4 cellular contexts compared by ENCODE assay signal in genomic region chr12:132692030-132692429, GRCh38. TPM values are rescaled to one million over a fixed set of nuclear protein-coding genes. Genes with fewer than 3 reads are reported as not detected.
A peak's percentile ranks its signal among the peaks of the same experiment; 100 is the strongest.
DNase-seq lines count a peak whose midpoint lies in the region; ATAC-seq, FAIRE-seq and TF ChIP-seq lines count a peak whose summit lies in the region.
"Not testable (repeated sequence)": the region's sequence is repeated elsewhere in the genome, so short reads cannot be mapped to it uniquely, and the experiment has no call there.

No MANE protein-coding gene starts in this region.

- H3K9ac ChIP-seq in K562 (ENCODE audit: insufficient read depth in 1 of 2, low read depth in 2 of 2, low read length in 2 of 2); H1 (replicated peaks in 1 of 4; ENCODE audit: extremely low read depth in 1 of 4, low read depth in 3 of 4, low read length in 3 of 4): not testable (repeated sequence)

- H3K79me2 ChIP-seq in K562 (ENCODE audit: control insufficient read depth, insufficient read depth, low read length): peaks cover 23% of the 10 kb centered on the region
- H3K79me2 ChIP-seq in H1 (ENCODE audit: control insufficient read depth in 1 of 2, insufficient read depth in 2 of 2, low read length in 2 of 2): not testable (repeated sequence)

- H3K9me1 ChIP-seq in K562 (ENCODE audit: control insufficient read depth, insufficient read depth, low read length): not testable (repeated sequence)

- not testable (repeated sequence) for H4K20me1 ChIP-seq in K562 (replicated peaks; ENCODE audit: control insufficient read depth, insufficient read depth, low read length)
- peaks cover 2 to 10% of the 10 kb centered on the region in 2 experiments for H4K20me1 ChIP-seq in H1 (replicated peaks in 1 of 2; ENCODE audit: control insufficient read depth in 1 of 2, insufficient read depth in 2 of 2, low read length in 2 of 2)

- CTCF ChIA-PET in activated CD8-positive, alpha-beta T cell treated with anti-CD3 and anti-CD28 coated beads, Interleukin-2, amount 10 ng/mL, durations not matched to agents 7 days and 5 days (lab: Charles Lee); K562 (lab: Yijun Ruan, JAX; ENCODE audit: low intra/inter-chr PET ratio): not testable (repeated sequence)
- CTCF ChIA-PET in H1 (lab: Charles Lee; ENCODE audit: partially characterized antibody): interaction anchor here (1.4 kb wide), 2 partner anchors 9 to 53 kb away, joined by 3 to 4 read pairs; no protein-coding TSS in a partner anchor

- TF ChIP-seq POLR2A in K562 (conservative IDR thresholded peaks at IDR 0.05); H1 (IDR thresholded peaks at IDR 0.05; ENCODE audit: control extremely low read depth in 1 of 2, low read depth in 2 of 2, low read length in 2 of 2): not testable (repeated sequence)

- H4K91ac ChIP-seq in H1 (replicated peaks; ENCODE audit: insufficient read length, low read length): not testable (repeated sequence)

- peak overlapping the region; percentile 14 for H3K27ac Mint-ChIP-seq in activated CD8-positive, alpha-beta T cell treated with anti-CD3 and anti-CD28 coated beads, Interleukin-2, amount 10 ng/mL, durations not matched to agents 7 days and 5 days

- DNase-seq in activated CD8-positive, alpha-beta T cell treated with anti-CD3 and anti-CD28 coated beads, Interleukin-2, amount 10 ng/mL, durations not matched to agents 7 days and 5 days; K562 (ENCODE audit: extremely low read depth in 1 of 4, low spot score in 3 of 4); H1 (ENCODE audit: low read depth in 1 of 2, low spot score in 2 of 2); cardiac muscle cell (ENCODE audit: low read depth in 1 of 2, low spot score in 1 of 2): not testable (repeated sequence)

- H2BK12ac ChIP-seq in H1 (ENCODE audit: low read depth, low read length): not testable (repeated sequence)

- TF ChIP-seq RAD21 in K562 (CRISPR knock-in tag; conservative IDR thresholded peaks at IDR 0.05 in 1 of 2, IDR thresholded peaks at IDR 0.05 in 1 of 2); H1 (IDR thresholded peaks at IDR 0.05 in 1 of 2, conservative IDR thresholded peaks at IDR 0.05 in 1 of 2; ENCODE audit: low read depth in 2 of 2, low read length in 2 of 2): not testable (repeated sequence)

- H3K56ac ChIP-seq in H1 (replicated peaks; ENCODE audit: insufficient read length, low read depth, low read length): not testable (repeated sequence)

- not testable (repeated sequence) for H3K27me3 ChIP-seq in K562 (ENCODE audit: control insufficient read depth in 2 of 2, insufficient read depth in 2 of 2, low read length in 2 of 2); H1 (replicated peaks in 1 of 4; ENCODE audit: control insufficient read depth in 3 of 4, extremely low read depth in 1 of 4, insufficient read depth in 3 of 4, low read length in 3 of 4); cardiac muscle cell

- H3K4me1 Mint-ChIP-seq in activated CD8-positive, alpha-beta T cell treated with anti-CD3 and anti-CD28 coated beads, Interleukin-2, amount 10 ng/mL, durations not matched to agents 7 days and 5 days (ENCODE audit: low read depth): not testable (repeated sequence)

- not testable (repeated sequence) for H3K18ac ChIP-seq in H1 (ENCODE audit: extremely low read depth, low read length)

- POLR2A ChIA-PET in activated CD8-positive, alpha-beta T cell treated with anti-CD3 and anti-CD28 coated beads, Interleukin-2, amount 10 ng/mL, durations not matched to agents 7 days and 5 days (lab: Charles Lee): interaction anchor here (1.1 to 1.3 kb wide), 2 partner anchors 12 to 18 kb away, joined by 3 to 5 read pairs; partner anchors contain the start of gene PGAM5
- POLR2A ChIA-PET in K562 (lab: Yijun Ruan, JAX) (interaction anchor here (0.8 to 1.3 kb wide), 2 partner anchors 8 to 13 kb away, joined by 3 read pairs; no protein-coding TSS in a partner anchor), H1 (lab: Charles Lee; ENCODE audit: partially characterized antibody) (interaction anchor here (0.7 to 3.4 kb wide), 8 partner anchors 11 to 84 kb away, joined by 3 to 24 read pairs (median 3); partner anchors contain the start of gene PGAM5)

- 97% methylated on average over 2 of the region's 3 CpGs for WGBS in K562 (ENCODE audit: insufficient coverage, low coverage, missing lambda C conversion rate)
- WGBS in H1 (ENCODE audit: extremely low coverage in 1 of 2, insufficient coverage in 1 of 2, insufficient read length in 1 of 2, insufficient replicate concordance in 2 of 2, low coverage in 1 of 2, low lambda C conversion rate in 2 of 2, missing lambda C conversion rate in 1 of 2), 2 experiments: 87% methylated on average over 2 of the region's 3 CpGs; no CpG with 5 or more reads in 1 of the 2 experiments

- H3K27ac ChIP-seq in K562 (ENCODE audit: extremely low read depth, low read depth, low read length); H1 (ENCODE audit: low read depth, low read length): not testable (repeated sequence)
- H3K27ac ChIP-seq in cardiac muscle cell: peak overlapping the region; percentile 34

- in situ Hi-C loops in K562 (cut with MboI): not testable (repeated sequence)

- not testable (repeated sequence) for H3K9me3 ChIP-seq in K562 (replicated peaks; ENCODE audit: control insufficient read depth, insufficient read depth, low read depth, low read length); H1 (ENCODE audit: insufficient read depth in 2 of 2, low read depth in 1 of 2, low read length in 1 of 2); cardiac muscle cell (ENCODE audit: low read depth)

- not testable (repeated sequence) for H3K14ac ChIP-seq in H1 (ENCODE audit: insufficient read length)

- not testable (repeated sequence) for H2BK120ac ChIP-seq in H1 (replicated peaks; ENCODE audit: low read depth, low read length)

- H2BK20ac ChIP-seq in H1 (ENCODE audit: low read length): not testable (repeated sequence)

- H3K27me3 Mint-ChIP-seq in activated CD8-positive, alpha-beta T cell treated with anti-CD3 and anti-CD28 coated beads, Interleukin-2, amount 10 ng/mL, durations not matched to agents 7 days and 5 days (ENCODE audit: low read depth): not testable (repeated sequence)

- peaks cover 27% of the 10 kb centered on the region for H3K36me3 Mint-ChIP-seq in activated CD8-positive, alpha-beta T cell treated with anti-CD3 and anti-CD28 coated beads, Interleukin-2, amount 10 ng/mL, durations not matched to agents 7 days and 5 days (ENCODE audit: low read depth)

- H3K36me3 ChIP-seq in K562 (ENCODE audit: control insufficient read depth, insufficient read depth, low read length): peaks cover 47% of the 10 kb centered on the region
- H3K36me3 ChIP-seq in H1 (ENCODE audit: control insufficient read depth in 2 of 4, insufficient read depth in 4 of 4, low read length in 3 of 4): peaks cover 2 to 17% (median 10%) of the 10 kb centered on the region in 4 experiments; a peak in 5 of 8 replicates
- H3K36me3 ChIP-seq in cardiac muscle cell: not testable (repeated sequence)

- H2AFZ ChIP-seq in K562 (ENCODE audit: low read depth, low read length); H1 (ENCODE audit: low read length): not testable (repeated sequence)

- not testable (repeated sequence) for H2AK5ac ChIP-seq in H1 (ENCODE audit: low read depth, low read length)

- ATAC-seq in activated CD8-positive, alpha-beta T cell treated with anti-CD3 and anti-CD28 coated beads, Interleukin-2, amount 10 ng/mL, durations not matched to agents 7 days and 5 days; K562: not testable (repeated sequence)

- H4K8ac ChIP-seq in H1 (ENCODE audit: extremely low read depth, insufficient read depth, low read length): not testable (repeated sequence)

- H3K23me2 ChIP-seq in H1 (ENCODE audit: low read depth, low read length): not testable (repeated sequence)

- H4K5ac ChIP-seq in H1 (ENCODE audit: insufficient read length, low read depth, low read length): not testable (repeated sequence)

- H3K79me1 ChIP-seq in H1 (ENCODE audit: low read depth, low read length): not testable (repeated sequence)

- TF ChIP-seq EP300 in K562 (IDR thresholded peaks at IDR 0.05; ENCODE audit: low read length); H1 (IDR thresholded peaks at IDR 0.05; ENCODE audit: borderline replicate concordance in 1 of 2, low read depth in 2 of 2, low read length in 2 of 2): not testable (repeated sequence)

- not testable (repeated sequence) for H3K4me3 ChIP-seq in K562; H1 (ENCODE audit: extremely low read depth in 1 of 4, insufficient read depth in 2 of 4, low read depth in 3 of 4, low read length in 4 of 4); cardiac muscle cell

- H3K9me3 Mint-ChIP-seq in activated CD8-positive, alpha-beta T cell treated with anti-CD3 and anti-CD28 coated beads, Interleukin-2, amount 10 ng/mL, durations not matched to agents 7 days and 5 days (ENCODE audit: insufficient read depth): not testable (repeated sequence)

- peaks cover 7 to 15% of the 10 kb centered on the region in 2 experiments; a peak in 3 of 5 replicates for H3K4me1 ChIP-seq in K562 (replicated peaks in 1 of 2; ENCODE audit: control insufficient read depth in 2 of 2, insufficient read depth in 2 of 2, low read length in 2 of 2)
- H3K4me1 ChIP-seq in H1 (replicated peaks in 1 of 4; ENCODE audit: control insufficient read depth in 3 of 4, insufficient read depth in 4 of 4, low read length in 3 of 4); cardiac muscle cell (ENCODE audit: low read depth): not testable (repeated sequence)

- H3K4me2 ChIP-seq in K562 (ENCODE audit: insufficient read depth, low read length); H1 (ENCODE audit: insufficient read depth in 1 of 2, low read depth in 2 of 2, low read length in 2 of 2): not testable (repeated sequence)

- not testable (repeated sequence) for H3K23ac ChIP-seq in H1 (ENCODE audit: insufficient read length)

- not testable (repeated sequence) for H2BK5ac ChIP-seq in H1 (ENCODE audit: low read depth, low read length)

- H3K4ac ChIP-seq in H1 (replicated peaks; ENCODE audit: insufficient read length, low read depth, low read length): not testable (repeated sequence)

- not testable (repeated sequence) for H3K4me3 Mint-ChIP-seq in activated CD8-positive, alpha-beta T cell treated with anti-CD3 and anti-CD28 coated beads, Interleukin-2, amount 10 ng/mL, durations not matched to agents 7 days and 5 days

- not testable (repeated sequence) for H2BK15ac ChIP-seq in H1 (ENCODE audit: low read length)

- not testable (repeated sequence) for FAIRE-seq in K562 (lab: Jason Lieb, UNC); H1 (lab: Jason Lieb, UNC)

- intact Hi-C loops in K562 (cut with micrococcal nuclease): not testable (repeated sequence)

- not testable (repeated sequence) for TF ChIP-seq CTCF in K562 (IDR thresholded peaks at IDR 0.05 in 2 of 3, conservative IDR thresholded peaks at IDR 0.05 in 1 of 3; ENCODE audit: insufficient read depth in 2 of 3, low read depth in 1 of 3, low read length in 3 of 3); H1 (IDR thresholded peaks at IDR 0.05; ENCODE audit: control extremely low read depth in 1 of 3, insufficient read depth in 1 of 3, low read depth in 1 of 3, low read length in 3 of 3); cardiac muscle cell (IDR thresholded peaks at IDR 0.05; ENCODE audit: low read depth, low read length)

- not testable (repeated sequence) for BruUV-seq in K562 (replicated peaks; lab: Mats Ljungman, UMichigan)

RNA-seq across cellular contexts. Expression of gene PXMP2, which starts 4.6 kb away (rescaled TPM):
- 10 to 100 TPM; 38.0 to 40.6 TPM for total RNA-seq in activated CD8-positive, alpha-beta T cell treated with anti-CD3 and anti-CD28 coated beads, Interleukin-2, amount 10 ng/mL, durations not matched to agents 7 days and 5 days
- 19.3 and 34.7 TPM in 2 replicates for total RNA-seq in K562 (2011; cell fraction: chromatin; rRNA removed; ENCODE audit: low replicate concordance)
- total RNA-seq in K562 (2011; cell fraction: nucleolus; rRNA removed): 30.4 and 31.9 TPM in 2 replicates
- total RNA-seq in K562 (2011; cell fraction: nucleoplasm; rRNA removed): 32.8 and 57.0 TPM in 2 replicates
- 66.1 and 70.9 TPM in 2 replicates for total RNA-seq in K562 (2014; rRNA removed)
- 34.8 and 37.8 TPM in 2 replicates for total RNA-seq in K562 (2014; rRNA removed; fragmentation: Illumina TruSeq; extraction: Trizol)
- 39.8 and 41.0 TPM in 2 replicates for total RNA-seq in K562 (2015; rRNA removed; fragmentation: Illumina TruSeq; extraction: Trizol)
- total RNA-seq in K562 (2021): 46.1 and 49.6 TPM in 2 replicates
- 37.7 and 44.7 TPM in 2 replicates for polyA plus RNA-seq in K562 (2011; rRNA removed)
- polyA plus RNA-seq in K562 (2011; cell fraction: cytosol; rRNA removed): 48.9 and 69.8 TPM in 2 replicates
- 30.7 and 38.7 TPM in 2 replicates for polyA plus RNA-seq in K562 (2011; cell fraction: nucleus; rRNA removed)
- polyA plus RNA-seq in K562 (2012): 43.7 and 55.0 TPM in 2 replicates
- 43.1 and 52.3 TPM in 2 replicates for polyA plus RNA-seq in K562 (2014; fragmentation: Illumina TruSeq; extraction: Trizol)
- 1 to 10 TPM; 3.0 to 6.8 TPM for polyA plus RNA-seq in K562 (2014; fragmentation: Nextera tagmentation; extraction: Ambion mirVana)
- 64.0 and 66.0 TPM in 2 replicates for polyA plus RNA-seq in K562 (2014; rRNA removed)
- polyA minus RNA-seq in K562 (2011; rRNA and poly(A)+ RNA removed): 14.0 and 19.0 TPM in 2 replicates
- 12.7 and 15.9 TPM in 2 replicates for polyA minus RNA-seq in K562 (2011; cell fraction: cytosol; rRNA and poly(A)+ RNA removed)
- polyA minus RNA-seq in K562 (2011; cell fraction: nucleus; rRNA and poly(A)+ RNA removed): 7.6 and 10.8 TPM in 2 replicates
- 15.1 and 17.5 TPM in 2 replicates for total RNA-seq in H1 (2021; fragmentation: NEBNext Ultra II Directional; extraction: Animal tissue kit (Norgen Biotek cat#: 25700))
- polyA plus RNA-seq in H1 (2011; rRNA removed): 13.8 and 19.5 TPM in 2 replicates
- 19.4 TPM for polyA plus RNA-seq in H1 (2011; cell fraction: cytosol; rRNA removed)
- 13.6 TPM for polyA plus RNA-seq in H1 (2011; cell fraction: nucleus; rRNA removed)
- polyA plus RNA-seq in H1 (2012, experiment 1 of 2): 13.2 to 18.6 TPM (median 17.0 TPM) in 4 replicates
- 22.3 TPM for polyA plus RNA-seq in H1 (2012, experiment 2 of 2)
- 16.5 TPM for polyA plus RNA-seq in H1 (2013, experiment 1 of 2)
- 16.9 TPM for polyA plus RNA-seq in H1 (2013, experiment 2 of 2)
- 5.6 and 11.0 TPM in 2 replicates for polyA minus RNA-seq in H1 (2011; rRNA and poly(A)+ RNA removed)
- 5.2 TPM for polyA minus RNA-seq in H1 (2011; cell fraction: cytosol; rRNA and poly(A)+ RNA removed)
- polyA minus RNA-seq in H1 (2011; cell fraction: nucleus; rRNA and poly(A)+ RNA removed): 6.8 TPM
- 41.6 and 87.8 TPM in 2 replicates for total RNA-seq in cardiac muscle cell
- 70.1 and 111 TPM in 2 replicates for polyA plus RNA-seq in cardiac muscle cell

RNA-seq across cellular contexts. Expression of gene POLE, which starts 4.9 kb away (rescaled TPM):
- 100 to 1,000 TPM; 200 to 202 TPM for total RNA-seq in activated CD8-positive, alpha-beta T cell treated with anti-CD3 and anti-CD28 coated beads, Interleukin-2, amount 10 ng/mL, durations not matched to agents 7 days and 5 days
- 895 and 1,680 TPM in 2 replicates for total RNA-seq in K562 (2011; cell fraction: chromatin; rRNA removed; ENCODE audit: low replicate concordance)
- 685 and 695 TPM in 2 replicates for total RNA-seq in K562 (2011; cell fraction: nucleolus; rRNA removed)
- 707 and 745 TPM in 2 replicates for total RNA-seq in K562 (2011; cell fraction: nucleoplasm; rRNA removed)
- total RNA-seq in K562 (2014; rRNA removed) (83.6 and 86.3 TPM in 2 replicates), K562 (2014; rRNA removed; fragmentation: Illumina TruSeq; extraction: Trizol) (36.3 and 39.1 TPM in 2 replicates), K562 (2015; rRNA removed; fragmentation: Illumina TruSeq; extraction: Trizol) (42.2 and 42.3 TPM in 2 replicates), K562 (2021) (130 and 154 TPM in 2 replicates), cardiac muscle cell (20.1 and 46.1 TPM in 2 replicates)
- polyA plus RNA-seq in K562 (2011; rRNA removed) (49.6 and 81.7 TPM in 2 replicates), K562 (2014; fragmentation: Illumina TruSeq; extraction: Trizol) (64.2 and 65.6 TPM in 2 replicates), K562 (2014; fragmentation: Nextera tagmentation; extraction: Ambion mirVana) (1 to 10 TPM; 2.4 to 2.5 TPM), K562 (2014; rRNA removed) (90.6 and 126 TPM in 2 replicates), H1 (2011; rRNA removed) (59.7 and 93.1 TPM in 2 replicates), cardiac muscle cell (13.3 and 19.3 TPM in 2 replicates)
- 34.1 and 49.5 TPM in 2 replicates for polyA plus RNA-seq in K562 (2011; cell fraction: cytosol; rRNA removed)
- 471 and 640 TPM in 2 replicates for polyA plus RNA-seq in K562 (2011; cell fraction: nucleus; rRNA removed)
- polyA plus RNA-seq in K562 (2012): 78.0 and 105 TPM in 2 replicates
- 94.9 and 115 TPM in 2 replicates for polyA minus RNA-seq in K562 (2011; rRNA and poly(A)+ RNA removed)
- polyA minus RNA-seq in K562 (2011; cell fraction: cytosol; rRNA and poly(A)+ RNA removed): 123 and 159 TPM in 2 replicates
- 317 and 354 TPM in 2 replicates for polyA minus RNA-seq in K562 (2011; cell fraction: nucleus; rRNA and poly(A)+ RNA removed)
- 111 and 115 TPM in 2 replicates for total RNA-seq in H1 (2021; fragmentation: NEBNext Ultra II Directional; extraction: Animal tissue kit (Norgen Biotek cat#: 25700))
- 59.2 TPM for polyA plus RNA-seq in H1 (2011; cell fraction: cytosol; rRNA removed)
- polyA plus RNA-seq in H1 (2011; cell fraction: nucleus; rRNA removed): 567 TPM
- polyA plus RNA-seq in H1 (2012, experiment 1 of 2): 107 to 133 TPM (median 124 TPM) in 4 replicates
- polyA plus RNA-seq in H1 (2012, experiment 2 of 2): 41.3 TPM
- 59.4 TPM for polyA plus RNA-seq in H1 (2013, experiment 1 of 2)
- 46.8 TPM for polyA plus RNA-seq in H1 (2013, experiment 2 of 2)
- polyA minus RNA-seq in H1 (2011; rRNA and poly(A)+ RNA removed): 173 and 242 TPM in 2 replicates
- 96.7 TPM for polyA minus RNA-seq in H1 (2011; cell fraction: cytosol; rRNA and poly(A)+ RNA removed)
- polyA minus RNA-seq in H1 (2011; cell fraction: nucleus; rRNA and poly(A)+ RNA removed): 282 TPM

RNA-seq across cellular contexts. Expression of gene PGAM5, which starts 18.6 kb away (rescaled TPM):
- 10 to 100 TPM; 59.3 to 59.8 TPM for total RNA-seq in activated CD8-positive, alpha-beta T cell treated with anti-CD3 and anti-CD28 coated beads, Interleukin-2, amount 10 ng/mL, durations not matched to agents 7 days and 5 days
- total RNA-seq in K562 (2011; cell fraction: chromatin; rRNA removed; ENCODE audit: low replicate concordance): 33.1 and 58.6 TPM in 2 replicates
- 36.3 and 36.7 TPM in 2 replicates for total RNA-seq in K562 (2011; cell fraction: nucleolus; rRNA removed)
- 27.6 and 28.5 TPM in 2 replicates for total RNA-seq in K562 (2011; cell fraction: nucleoplasm; rRNA removed)
- 99.8 and 119 TPM in 2 replicates for total RNA-seq in K562 (2014; rRNA removed)
- 56.8 and 69.5 TPM in 2 replicates for total RNA-seq in K562 (2014; rRNA removed; fragmentation: Illumina TruSeq; extraction: Trizol)
- 88.5 and 89.0 TPM in 2 replicates for total RNA-seq in K562 (2015; rRNA removed; fragmentation: Illumina TruSeq; extraction: Trizol)
- total RNA-seq in K562 (2021): 121 and 125 TPM in 2 replicates
- 49.1 and 49.2 TPM in 2 replicates for polyA plus RNA-seq in K562 (2011; rRNA removed)
- polyA plus RNA-seq in K562 (2011; cell fraction: cytosol; rRNA removed): 56.7 and 135 TPM in 2 replicates
- polyA plus RNA-seq in K562 (2011; cell fraction: nucleus; rRNA removed): 20.9 and 37.2 TPM in 2 replicates
- polyA plus RNA-seq in K562 (2012): 39.2 and 77.3 TPM in 2 replicates
- polyA plus RNA-seq in K562 (2014; fragmentation: Illumina TruSeq; extraction: Trizol): 90.2 and 97.3 TPM in 2 replicates
- polyA plus RNA-seq in K562 (2014; fragmentation: Nextera tagmentation; extraction: Ambion mirVana): 10 to 100 TPM in 1 of 2 experiments, 1 to 10 TPM in 1; 7.4 to 11.4 TPM
- polyA plus RNA-seq in K562 (2014; rRNA removed): 60.7 and 78.9 TPM in 2 replicates
- 33.5 and 64.2 TPM in 2 replicates for polyA minus RNA-seq in K562 (2011; rRNA and poly(A)+ RNA removed)
- 85.1 and 114 TPM in 2 replicates for polyA minus RNA-seq in K562 (2011; cell fraction: cytosol; rRNA and poly(A)+ RNA removed)
- 17.0 and 19.7 TPM in 2 replicates for polyA minus RNA-seq in K562 (2011; cell fraction: nucleus; rRNA and poly(A)+ RNA removed)
- 84.0 and 92.7 TPM in 2 replicates for total RNA-seq in H1 (2021; fragmentation: NEBNext Ultra II Directional; extraction: Animal tissue kit (Norgen Biotek cat#: 25700))
- 66.4 and 78.7 TPM in 2 replicates for polyA plus RNA-seq in H1 (2011; rRNA removed)
- polyA plus RNA-seq in H1 (2011; cell fraction: cytosol; rRNA removed): 50.9 TPM
- polyA plus RNA-seq in H1 (2011; cell fraction: nucleus; rRNA removed): 51.6 TPM
- polyA plus RNA-seq in H1 (2012, experiment 1 of 2): 61.6 to 68.8 TPM (median 64.8 TPM) in 4 replicates
- 77.5 TPM for polyA plus RNA-seq in H1 (2012, experiment 2 of 2)
- polyA plus RNA-seq in H1 (2013, experiment 1 of 2): 38.2 TPM
- polyA plus RNA-seq in H1 (2013, experiment 2 of 2): 39.3 TPM
- 70.8 and 98.9 TPM in 2 replicates for polyA minus RNA-seq in H1 (2011; rRNA and poly(A)+ RNA removed)
- 86.2 TPM for polyA minus RNA-seq in H1 (2011; cell fraction: cytosol; rRNA and poly(A)+ RNA removed)
- polyA minus RNA-seq in H1 (2011; cell fraction: nucleus; rRNA and poly(A)+ RNA removed): 29.8 TPM
- total RNA-seq in cardiac muscle cell: 23.8 and 42.0 TPM in 2 replicates
- 18.4 and 28.5 TPM in 2 replicates for polyA plus RNA-seq in cardiac muscle cell
